In the genomic region with DNA sequence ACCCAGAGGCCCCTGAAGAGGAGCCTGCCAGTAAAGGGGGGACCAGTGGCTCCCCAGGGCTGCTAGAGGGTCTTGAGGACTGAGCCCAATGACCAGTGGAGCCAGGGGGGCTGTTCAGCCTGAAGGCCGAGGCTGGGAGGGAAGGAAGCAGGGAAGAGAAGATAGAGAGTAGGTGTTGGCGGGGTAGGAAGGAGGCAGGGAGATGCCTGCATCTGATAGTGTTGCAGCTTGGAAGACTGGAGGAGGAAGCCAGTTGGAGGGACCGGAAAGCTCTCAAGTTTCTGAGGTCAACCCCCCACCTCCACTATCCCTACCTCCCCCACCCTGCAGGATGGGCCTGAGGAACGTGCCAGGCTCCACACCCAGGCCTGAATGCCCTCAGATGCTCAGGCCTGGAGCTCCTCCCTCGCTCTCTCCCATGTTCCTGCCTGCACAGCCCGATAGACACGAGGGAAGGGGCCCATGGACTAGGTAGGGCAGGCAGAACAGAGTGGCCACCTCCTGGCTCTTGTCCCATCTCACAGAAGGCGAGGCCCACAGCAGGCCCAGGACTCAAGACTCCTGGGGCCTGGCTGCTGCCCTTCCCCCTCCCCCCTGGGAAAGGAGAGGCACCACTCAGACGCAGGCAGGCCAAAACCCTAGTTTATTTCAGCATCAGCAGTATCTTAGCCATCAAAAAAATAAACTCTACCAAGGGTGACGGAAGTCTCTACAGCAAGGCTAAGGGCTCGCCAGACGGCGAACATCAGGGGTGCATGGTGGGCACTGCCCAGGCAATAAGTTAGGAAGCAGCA, we compare ENCODE assay signal across 8 cellular contexts. TPM values are rescaled to one million over a fixed set of nuclear protein-coding genes. Genes with fewer than 3 reads are reported as not detected.
DNase-seq lines count a peak whose midpoint lies in the region; ATAC-seq and TF ChIP-seq lines count a peak whose summit lies in the region.

No MANE protein-coding gene starts in this region.

- no peak for DNase-seq in activated CD4-positive, alpha-beta T cell treated with anti-CD3 and anti-CD28 coated beads, Interleukin-2, amount 10 ng/mL, durations not matched to agents 24 days and 14 days
- DNase-seq in activated CD4-positive, alpha-beta T cell treated with anti-CD3 and anti-CD28 coated beads, Interleukin-2, amount 50 U/mL, for 1 hour = no peak
- peak in 1 of 3 donors; percentile 5 for DNase-seq in T-helper 17 cell
- DNase-seq in left ventricle myocardium inferior = peak; percentile 19
- no peak for DNase-seq in activated CD4-positive, CD25-positive, alpha-beta regulatory T cell (lab: John Stamatoyannopoulos, UW)
- DNase-seq in foreskin melanocyte = no peak
- DNase-seq in Ammon's horn (ENCODE audit: low spot score) = no peak

- H3K36me3 ChIP-seq in left ventricle myocardium inferior = no peaks in the 10 kb centered on the region

- H3K4me1 Mint-ChIP-seq in activated CD4-positive, alpha-beta T cell treated with anti-CD3 and anti-CD28 coated beads, Interleukin-2, amount 10 ng/mL, durations not matched to agents 24 days and 14 days = peaks cover 7% of the 10 kb centered on the region
- H3K4me1 Mint-ChIP-seq in T-helper 17 cell = peaks cover 11% of the 10 kb centered on the region

- no peak overlapping the region for H3K4me3 ChIP-seq in left ventricle myocardium inferior

- H3K27ac Mint-ChIP-seq in activated CD4-positive, alpha-beta T cell treated with anti-CD3 and anti-CD28 coated beads, Interleukin-2, amount 10 ng/mL, durations not matched to agents 24 days and 14 days = no peak overlapping the region
- H3K27ac Mint-ChIP-seq in T-helper 17 cell = peak overlapping the region; percentile 62

- H3K27ac ChIP-seq in left ventricle myocardium inferior (replicated peaks) (peak overlapping the region; percentile 89), temporal lobe (ENCODE audit: low read depth, low read length) (peak overlapping the region; percentile 87)

- ATAC-seq in T-helper 17 cell = no peak

- peaks cover 86% of the 10 kb centered on the region for H3K4me1 ChIP-seq in left ventricle myocardium inferior

- no peaks in the 10 kb centered on the region for H3K27me3 ChIP-seq in left ventricle myocardium inferior (ENCODE audit: low read depth)

- peak overlapping the region; percentile 50 for H3K4me3 Mint-ChIP-seq in activated CD4-positive, alpha-beta T cell treated with anti-CD3 and anti-CD28 coated beads, Interleukin-2, amount 10 ng/mL, durations not matched to agents 24 days and 14 days
- peak overlapping the region; percentile 28 for H3K4me3 Mint-ChIP-seq in T-helper 17 cell

- no peaks in the 10 kb centered on the region for H3K9me3 ChIP-seq in T-helper 17 cell (ENCODE audit: control insufficient read depth, low read length, poor library complexity, severe bottlenecking)
- H3K9me3 ChIP-seq in left ventricle myocardium inferior (replicated peaks) = no peaks in the 10 kb centered on the region

- intact Hi-C loops in activated CD4-positive, alpha-beta T cell treated with anti-CD3 and anti-CD28 coated beads, Interleukin-2, amount 10 ng/mL, durations not matched to agents 24 days and 14 days (cut with micrococcal nuclease) = no loop called here
- intact Hi-C loops in left ventricle myocardium inferior (cut with micrococcal nuclease) = loop anchor here (2.0 kb wide), 1 partner anchor 28 kb away; no protein-coding TSS in a partner anchor

- H3K9me3 Mint-ChIP-seq in activated CD4-positive, alpha-beta T cell treated with anti-CD3 and anti-CD28 coated beads, Interleukin-2, amount 10 ng/mL, durations not matched to agents 24 days and 14 days = no peaks in the 10 kb centered on the region

- no peaks in the 10 kb centered on the region for H3K36me3 Mint-ChIP-seq in activated CD4-positive, alpha-beta T cell treated with anti-CD3 and anti-CD28 coated beads, Interleukin-2, amount 10 ng/mL, durations not matched to agents 24 days and 14 days (ENCODE audit: low read depth)
- H3K36me3 Mint-ChIP-seq in T-helper 17 cell (ENCODE audit: low read depth) = no peaks in the 10 kb centered on the region

- peaks cover 14% of the 10 kb centered on the region for H3K27me3 Mint-ChIP-seq in activated CD4-positive, alpha-beta T cell treated with anti-CD3 and anti-CD28 coated beads, Interleukin-2, amount 10 ng/mL, durations not matched to agents 24 days and 14 days
- no peaks in the 10 kb centered on the region for H3K27me3 Mint-ChIP-seq in T-helper 17 cell

- TF ChIP-seq CTCF in left ventricle myocardium inferior (IDR thresholded peaks at IDR 0.05; ENCODE audit: borderline replicate concordance) = no peak

RNA-seq across cellular contexts. Expression of gene CKB, which starts 3.4 kb away (rescaled TPM):
- total RNA-seq in activated CD4-positive, alpha-beta T cell treated with anti-CD3 and anti-CD28 coated beads, Interleukin-2, amount 10 ng/mL, durations not matched to agents 24 days and 14 days = 14.2 and 21.1 TPM in 2 replicates
- total RNA-seq in T-helper 17 cell (1 to 10 TPM; 7.0 to 8.0 TPM), left ventricle myocardium inferior (661 TPM), temporal lobe (249 TPM)

RNA-seq across cellular contexts. Expression of gene TRMT61A, which starts 9.8 kb away (rescaled TPM):
- 22.7 and 23.6 TPM in 2 replicates for total RNA-seq in activated CD4-positive, alpha-beta T cell treated with anti-CD3 and anti-CD28 coated beads, Interleukin-2, amount 10 ng/mL, durations not matched to agents 24 days and 14 days
- 1 to 10 TPM; 8.2 to 8.3 TPM for total RNA-seq in T-helper 17 cell
- 5.9 TPM for total RNA-seq in left ventricle myocardium inferior
- total RNA-seq in temporal lobe = 4.7 TPM

RNA-seq across cellular contexts. Expression of gene BAG5, which starts 43.2 kb away (rescaled TPM):
- total RNA-seq in activated CD4-positive, alpha-beta T cell treated with anti-CD3 and anti-CD28 coated beads, Interleukin-2, amount 10 ng/mL, durations not matched to agents 24 days and 14 days = 32.1 and 33.9 TPM in 2 replicates
- 10 to 100 TPM; 28.5 to 32.9 TPM for total RNA-seq in T-helper 17 cell
- total RNA-seq in left ventricle myocardium inferior = 16.7 TPM
- total RNA-seq in temporal lobe = 32.2 TPM

RNA-seq across cellular contexts. Expression of gene COA8, which starts 43.5 kb away (rescaled TPM):
- total RNA-seq in activated CD4-positive, alpha-beta T cell treated with anti-CD3 and anti-CD28 coated beads, Interleukin-2, amount 10 ng/mL, durations not matched to agents 24 days and 14 days = 38.4 and 41.2 TPM in 2 replicates
- total RNA-seq in T-helper 17 cell (10 to 100 TPM; 18.3 to 19.4 TPM), left ventricle myocardium inferior (48.3 TPM), temporal lobe (26.8 TPM)

Comparison
In these comparisons a context has a peak if more than half of its experiments do, and no peak if none do; other contexts are left out.
1. RNA of gene CKB, which starts 3.4 kb away (total RNA-seq): 661 TPM in left ventricle myocardium inferior (single experiment) and 249 TPM in temporal lobe (single experiment); 14.2 to 21.1 TPM in activated CD4-positive, alpha-beta T cell treated with anti-CD3 and anti-CD28 coated beads, Interleukin-2, amount 10 ng/mL, durations not matched to agents 24 days and 14 days and 7.0 to 8.0 TPM in T-helper 17 cell; every median in the first group is over 10 times any median in the second.